In genomic region chr6:72654101-72654618, GRCh38 we compare ENCODE assay signal across 13 cellular contexts. TPM values are rescaled to one million over a fixed set of nuclear protein-coding genes. Genes with fewer than 3 reads are reported as not detected.
A peak's percentile ranks its signal among the peaks of the same experiment; 100 is the strongest.
DNase-seq lines count a peak whose midpoint lies in the region; ATAC-seq, FAIRE-seq and TF ChIP-seq lines count a peak whose summit lies in the region.
"Had no signal": no experiment of that assay in that cellular context is flagged by ENCODE, and none has a peak within 500 bp of the region (broad histone marks: within the 10 kb centered on the region; RNA-seq: fewer than 3 reads in every experiment).

No MANE protein-coding gene starts in this region.

- no peak overlapping the region for H3K27ac Mint-ChIP-seq in mesothelial cell of epicardium
- no peak overlapping the region for H3K27ac Mint-ChIP-seq in endodermal cell

- no peak for TF ChIP-seq CTCF in GM12865 (IDR thresholded peaks at IDR 0.05; ENCODE audit: insufficient read depth, low read depth, low read length, missing control alignments)
- no peak for TF ChIP-seq CTCF in hepatocyte (IDR thresholded peaks at IDR 0.05; ENCODE audit: poor library complexity)
- no peak for TF ChIP-seq CTCF in mesothelial cell of epicardium (IDR thresholded peaks at IDR 0.05; ENCODE audit: unreplicated experiment)
- TF ChIP-seq CTCF in endodermal cell (conservative IDR thresholded peaks at IDR 0.05): no peak

- H3K36me3 Mint-ChIP-seq in mesothelial cell of epicardium: no peaks in the 10 kb centered on the region
- H3K36me3 Mint-ChIP-seq in endodermal cell (ENCODE audit: low read depth): no peaks in the 10 kb centered on the region

- H3K27me3 ChIP-seq in hepatocyte (no peaks in the 10 kb centered on the region), GM23248 (replicated peaks; ENCODE audit: insufficient read depth) (no peaks in the 10 kb centered on the region), endodermal cell (ENCODE audit: control insufficient read depth, insufficient read depth, low read length, poor library complexity, severe bottlenecking) (no peaks in the 10 kb centered on the region)
- H3K27me3 ChIP-seq: brain microvascular endothelial cell, esophagus muscularis mucosa had no signal

- ATAC-seq in HG02588 (IDR thresholded peaks at IDR 0.05; ENCODE audit: unreplicated experiment) (peak; percentile 75), HG03432 (IDR thresholded peaks at IDR 0.05; ENCODE audit: unreplicated experiment) (peak; percentile 76)

- H3K9me3 ChIP-seq in hepatocyte (ENCODE audit: low read depth) (no peaks in the 10 kb centered on the region), GM23248 (ENCODE audit: low read depth) (no peaks in the 10 kb centered on the region), endodermal cell (ENCODE audit: control insufficient read depth, low read length) (no peaks in the 10 kb centered on the region)
- H3K9me3 ChIP-seq: esophagus muscularis mucosa had no signal

- no peak overlapping the region for H3K4me3 ChIP-seq in GM12865 (ENCODE audit: low read depth, low read length)
- H3K4me3 ChIP-seq in hepatocyte: no peak overlapping the region
- H3K4me3 ChIP-seq in GM23248: no peak overlapping the region
- no peak overlapping the region for H3K4me3 ChIP-seq in endodermal cell (ENCODE audit: low read length)
- H3K4me3 ChIP-seq: esophagus muscularis mucosa had no signal

- in situ Hi-C loops in GM23248 (cut with MboI): no loop called here

- H3K79me2 ChIP-seq in hepatocyte (no peaks in the 10 kb centered on the region), GM23248 (ENCODE audit: insufficient read depth) (peaks cover 60% of the 10 kb centered on the region)

- peak; percentile 46 for DNase-seq in GM12865 (ENCODE audit: low read depth)
- DNase-seq in GM19239 (ENCODE audit: insufficient read length, low spot score): no peak
- DNase-seq in hepatocyte (ENCODE audit: low spot score): no peak
- DNase-seq in GM23248: no peak
- no peak for DNase-seq in mesothelial cell of epicardium (ENCODE audit: low spot score in 2 of 2, unreplicated experiment in 2 of 2)
- no peak for DNase-seq in endodermal cell
- DNase-seq: activated CD8-positive, alpha-beta memory T cell treated with anti-CD3 and anti-CD28 coated beads, Interleukin-2, amount 50 U/mL, for 4 hours; brain microvascular endothelial cell; NCI-H1436 treated with DMSO at 0.1 percent for 48 hours had no signal

- no peaks in the 10 kb centered on the region for H3K4me1 ChIP-seq in hepatocyte (ENCODE audit: insufficient read depth)
- peaks cover 44% of the 10 kb centered on the region for H3K4me1 ChIP-seq in GM23248 (ENCODE audit: insufficient read depth)
- no peaks in the 10 kb centered on the region for H3K4me1 ChIP-seq in endodermal cell (ENCODE audit: control insufficient read depth, insufficient read depth, low read length)

- H2AFZ ChIP-seq in hepatocyte (no peak overlapping the region), GM23248 (no peak overlapping the region)

- H3K4me2 ChIP-seq in hepatocyte (no peak overlapping the region), GM23248 (ENCODE audit: unreplicated experiment) (no peak overlapping the region)

- 86% methylated on average over 2 of the region's 2 CpGs for WGBS in hepatocyte (ENCODE audit: low lambda C conversion rate, missing lambda C conversion rate)
- WGBS in GM23248 (ENCODE audit: low coverage in 1 of 2, low lambda C conversion rate in 2 of 2, missing lambda C conversion rate in 2 of 2), 2 experiments: 55 to 69% methylated on average over 2 of the region's 2 CpGs
- WGBS in endodermal cell (ENCODE audit: insufficient coverage in 1 of 2, insufficient read length in 1 of 2), 2 experiments: 92 to 100% methylated on average over 1 to 2 of the region's 2 CpGs

- H3K4me1 Mint-ChIP-seq in mesothelial cell of epicardium (peaks cover 37% of the 10 kb centered on the region), endodermal cell (no peaks in the 10 kb centered on the region)

- H3K27me3 Mint-ChIP-seq in mesothelial cell of epicardium (ENCODE audit: low read depth) (peaks cover 5% of the 10 kb centered on the region), endodermal cell (ENCODE audit: insufficient read depth) (no peaks in the 10 kb centered on the region)

- H3K9ac ChIP-seq in GM23248 (no peak overlapping the region), endodermal cell (ENCODE audit: extremely low read depth, low read length, poor library complexity, severe bottlenecking) (no peak overlapping the region)

- H3K4me3 Mint-ChIP-seq in mesothelial cell of epicardium: no peak overlapping the region
- no peak overlapping the region for H3K4me3 Mint-ChIP-seq in endodermal cell

- peaks cover 23% of the 10 kb centered on the region for H3F3A ChIP-seq in GM23248 (ENCODE audit: insufficient read depth)

- H4K20me1 ChIP-seq in hepatocyte (ENCODE audit: insufficient read depth, poor library complexity, severe bottlenecking) (no peaks in the 10 kb centered on the region), GM23248 (ENCODE audit: insufficient read depth) (no peaks in the 10 kb centered on the region; the same call in 1 of the 2 replicates)

- H3K36me3 ChIP-seq in hepatocyte (replicated peaks; ENCODE audit: insufficient read depth, low read depth) (no peaks in the 10 kb centered on the region), GM23248 (ENCODE audit: low read depth) (no peaks in the 10 kb centered on the region), endodermal cell (ENCODE audit: control insufficient read depth, insufficient read depth, low read length) (no peaks in the 10 kb centered on the region)
- H3K36me3 ChIP-seq: brain microvascular endothelial cell, esophagus muscularis mucosa had no signal

- no peaks in the 10 kb centered on the region for H3K9me2 ChIP-seq in hepatocyte (replicated peaks; ENCODE audit: insufficient read depth)
- H3K9me2 ChIP-seq in GM23248 (ENCODE audit: insufficient read depth): 0 out of 2 replicates have a peak, but pooled peaks cover 3% of the 10 kb centered on the region

- H3K9me3 Mint-ChIP-seq in mesothelial cell of epicardium: no peaks in the 10 kb centered on the region
- no peaks in the 10 kb centered on the region for H3K9me3 Mint-ChIP-seq in endodermal cell

- no peak overlapping the region for H3K27ac ChIP-seq in hepatocyte
- H3K27ac ChIP-seq in GM23248: no peak overlapping the region
- H3K27ac ChIP-seq in endodermal cell (ENCODE audit: low read depth, low read length): no peak overlapping the region
- H3K27ac ChIP-seq: brain microvascular endothelial cell, esophagus muscularis mucosa had no signal

- peak; percentile 91 for FAIRE-seq in GM19239 (lab: Jason Lieb, UNC)

RNA-seq across cellular contexts. Expression of gene KCNQ5, which starts 32.3 kb away (rescaled TPM):
- total RNA-seq in hepatocyte (1.6 and 5.5 TPM in 2 replicates), mesothelial cell of epicardium (4.8 to 5.4 TPM (median 5.2 TPM) in 3 replicates), endodermal cell (1 to 10 TPM; 2.4 to 8.3 TPM)
- polyA plus RNA-seq in hepatocyte (2.0 and 3.7 TPM in 2 replicates), GM23248 (2016; fragmentation: Nextera tagmentation; extraction: Ambion mirVana) (4.9 and 5.7 TPM in 2 replicates)
- total RNA-seq in GM23248 (2014; rRNA removed; shearing (Covaris generic)): 10.8 and 15.8 TPM in 2 replicates
- polyA plus RNA-seq in endodermal cell (2013, experiment 1 of 2): 0.50 TPM
- polyA plus RNA-seq in endodermal cell (2013, experiment 2 of 2): 0.75 TPM
- total RNA-seq: G401 had no signal
